8 cellular contexts compared by ENCODE assay signal in the genomic region with DNA sequence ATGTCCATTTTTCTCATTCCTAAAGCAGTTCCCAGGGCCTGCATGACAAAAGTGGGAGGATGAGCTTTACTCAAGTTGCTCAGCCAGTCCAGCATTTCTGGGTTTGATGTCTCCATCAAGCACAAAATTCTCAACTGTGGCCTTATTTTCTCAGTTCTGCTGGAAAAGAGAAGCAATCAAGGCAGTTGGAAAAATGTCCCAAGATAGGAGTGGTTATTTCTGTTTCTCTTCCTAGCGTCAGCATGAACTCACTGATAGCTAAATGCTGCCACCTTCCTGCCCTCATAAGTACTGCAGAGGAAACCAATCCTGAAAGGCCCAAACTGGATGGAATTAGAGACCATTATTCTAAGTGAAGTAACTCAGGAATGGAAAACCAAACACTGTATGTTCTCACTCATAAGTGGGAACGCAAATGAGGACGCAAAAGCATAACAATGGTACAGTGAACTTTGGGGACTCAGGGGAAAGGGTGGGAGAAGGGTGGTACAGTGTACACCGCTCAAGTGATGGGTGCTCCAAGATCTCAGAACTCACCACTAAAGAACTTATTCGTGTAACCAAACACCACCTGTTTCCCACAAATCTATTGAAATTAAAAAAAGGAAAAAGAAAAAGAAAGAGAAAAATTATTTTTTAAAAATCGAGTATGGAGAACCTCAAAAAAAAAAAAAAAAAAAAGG. TPM values are rescaled to one million over a fixed set of nuclear protein-coding genes. Genes with fewer than 3 reads are reported as not detected.
DNase-seq lines count a peak whose midpoint lies in the region; ATAC-seq and TF ChIP-seq lines count a peak whose summit lies in the region.

No MANE protein-coding gene starts in this region.

- H3K27ac ChIP-seq in upper lobe of left lung: peak overlapping the region; percentile 36 to 69 (median 61)

- no peak for TF ChIP-seq POLR2A in upper lobe of left lung (IDR thresholded peaks at IDR 0.05)

- H3K27me3 ChIP-seq in upper lobe of left lung: no peaks in the 10 kb centered on the region

- H3K36me3 ChIP-seq in upper lobe of left lung: no peaks in the 10 kb centered on the region

- TF ChIP-seq CTCF in fibroblast of pulmonary artery (IDR thresholded peaks at IDR 0.05; ENCODE audit: low read length, missing control alignments) (peak; percentile 96), upper lobe of left lung (IDR thresholded peaks at IDR 0.05) (peak; percentile 81 to 95 (median 92))

- H3K4me1 ChIP-seq in upper lobe of left lung: peaks cover 5 to 21% (median 13%) of the 10 kb centered on the region in 4 donors

- DNase-seq in ELR (ENCODE audit: low read depth) (peak; percentile 75), RKO (ENCODE audit: low spot score) (peak; percentile 68), fibroblast of pulmonary artery (ENCODE audit: low read depth) (peak; percentile 90), nucleus accumbens (lab: John Stamatoyannopoulos, UW) (peak in 42 of 56 donors; percentile 1 to 73 (median 25)), upper lobe of left lung (peak in 1 of 2 donors; percentile 44)
- DNase-seq in Jurkat, Clone E6-1 (ENCODE audit: low read depth, low spot score): peak; percentile 47
- DNase-seq in activated T-helper 1 cell treated with anti-CD3 and anti-CD28 coated beads, Interleukin-2, amount 50 U/mL, for 16 hours (ENCODE audit: low read depth in 1 of 2, low spot score in 1 of 2): peak; percentile 13

- no peak overlapping the region for H3K4me3 ChIP-seq in Jurkat, Clone E6-1 (ENCODE audit: low read length)
- H3K4me3 ChIP-seq in fibroblast of pulmonary artery (replicated peaks; ENCODE audit: low read depth, low read length) (no peak overlapping the region), upper lobe of left lung (no peak overlapping the region)

- WGBS in upper lobe of left lung, 2 donors: 33 to 39% methylated on average over 6 of the region's 6 CpGs

- TF ChIP-seq EP300 in upper lobe of left lung (IDR thresholded peaks at IDR 0.05): no peak

- ATAC-seq in upper lobe of left lung (ENCODE audit: low FRiP score in 2 of 2) (peak; percentile 74 to 90), GM19328 (IDR thresholded peaks at IDR 0.05; ENCODE audit: unreplicated experiment) (no peak)

- H3K9me3 ChIP-seq in upper lobe of left lung: no peaks in the 10 kb centered on the region

RNA-seq across cellular contexts. Expression of a gene that starts 29.6 kb away (rescaled TPM):
- not detected for polyA plus RNA-seq in Jurkat, Clone E6-1 (2012; ENCODE audit: insufficient read depth, insufficient read length)
- total RNA-seq in upper lobe of left lung: 1 to 10 TPM in 1 of 6 donors, under 1 TPM in 2, not detected in 3; 0.15 to 9.2 (median 0.30) TPM

RNA-seq across cellular contexts. Expression of a gene that starts 53.0 kb away (rescaled TPM):
- polyA plus RNA-seq in Jurkat, Clone E6-1 (2012; ENCODE audit: insufficient read depth, insufficient read length): not detected
- total RNA-seq in upper lobe of left lung: 10 to 100 TPM in 2 of 6 donors, 1 to 10 TPM in 4; 2.0 to 57.7 (median 7.6) TPM
